ENCODE assay signal across 20 cellular contexts in genomic region chr22:33529424-33530113, GRCh38.
DNase-seq lines count a peak whose midpoint lies in the region; ATAC-seq and TF ChIP-seq lines count a peak whose summit lies in the region.
"Had no signal": no experiment of that assay in that cellular context is flagged by ENCODE, and none has a peak within 500 bp of the region (broad histone marks: within the 10 kb centered on the region; RNA-seq: fewer than 3 reads in every experiment).

No MANE protein-coding gene starts in this region.

- H3K4me3 ChIP-seq in PC-3 (ENCODE audit: low read length) = no peak overlapping the region
- H3K4me3 ChIP-seq in esophagus muscularis mucosa = no peak overlapping the region
- peak overlapping the region in 1 of 2 experiments; percentile 17 for H3K4me3 ChIP-seq in mesenchymal stem cell (ENCODE audit: insufficient read depth in 1 of 2, low read depth in 1 of 2, low read length in 2 of 2)
- H3K4me3 ChIP-seq: colonic mucosa, neural progenitor cell had no signal

- H3K4me1 ChIP-seq in PC-3 (ENCODE audit: insufficient read depth, low read length) (no peaks in the 10 kb centered on the region), esophagus muscularis mucosa (peaks cover 8 to 17% (median 13%) of the 10 kb centered on the region in 4 donors), mesenchymal stem cell (ENCODE audit: control insufficient read depth, insufficient read depth, low read depth, low read length) (no peaks in the 10 kb centered on the region)
- H3K4me1 ChIP-seq: colonic mucosa had no signal

- H4K91ac ChIP-seq in mesenchymal stem cell (ENCODE audit: low read length) = no peak overlapping the region

- intact Hi-C loops in PC-3 (cut with micrococcal nuclease) = no loop called here
- intact Hi-C loops in esophagus muscularis mucosa (cut with DNase I) = no loop called here

- H2BK5ac ChIP-seq in mesenchymal stem cell (ENCODE audit: low read depth, low read length, poor library complexity, severe bottlenecking) = no peak overlapping the region

- ATAC-seq in PC-3 = no peak
- no peak for ATAC-seq in GM19351 (IDR thresholded peaks at IDR 0.05; ENCODE audit: unreplicated experiment)
- ATAC-seq: activated CD4-positive, CD25-positive, alpha-beta regulatory T cell treated with anti-CD3 and anti-CD28 coated beads, Interleukin-2, amount 50 U/mL, for 24 hours; activated CD8-positive, alpha-beta memory T cell treated with anti-CD3 and anti-CD28 coated beads, Interleukin-2, amount 10 ng/mL, durations not matched to agents 7 days and 5 days; stimulated activated naive CD8-positive, alpha-beta T cell treated with anti-CD3 and anti-CD28 coated beads, Interleukin-15, amount 100 ng/mL, for 72 hours had no signal

- H3K9me3 ChIP-seq in PC-3 (ENCODE audit: low read length) (no peaks in the 10 kb centered on the region), esophagus muscularis mucosa (no peaks in the 10 kb centered on the region), mesenchymal stem cell (ENCODE audit: control insufficient read depth, low read length) (no peaks in the 10 kb centered on the region)
- H3K9me3 ChIP-seq: colonic mucosa had no signal

- no peaks in the 10 kb centered on the region for H3K79me2 ChIP-seq in PC-3 (ENCODE audit: low read length)

- 59% methylated on average over 9 of the region's 9 CpGs for WGBS in esophagus muscularis mucosa
- 91% methylated on average over 8 of the region's 9 CpGs for WGBS in mesenchymal stem cell

- H3K36me3 ChIP-seq in PC-3 (ENCODE audit: low read depth, low read length) (no peaks in the 10 kb centered on the region), esophagus muscularis mucosa (no peaks in the 10 kb centered on the region), mesenchymal stem cell (ENCODE audit: control insufficient read depth in 1 of 2, insufficient read depth in 2 of 2, low read depth in 1 of 2, low read length in 2 of 2) (no peaks in the 10 kb centered on the region)
- H3K36me3 ChIP-seq: colonic mucosa, neural progenitor cell had no signal

- H2BK120ac ChIP-seq in mesenchymal stem cell (ENCODE audit: low read depth, low read length) = no peak overlapping the region

- no TSS peak for BruUV-seq in PC-3 (replicated peaks; lab: Mats Ljungman, UMichigan)

- no peak for TF ChIP-seq CTCF in PC-3 (conservative IDR thresholded peaks at IDR 0.05; ENCODE audit: low read depth, low read length)
- TF ChIP-seq CTCF in esophagus muscularis mucosa (IDR thresholded peaks at IDR 0.05) = no peak

- H3K27me3 ChIP-seq in PC-3 (ENCODE audit: low read length) (no peaks in the 10 kb centered on the region), esophagus muscularis mucosa (no peaks in the 10 kb centered on the region), mesenchymal stem cell (ENCODE audit: control insufficient read depth in 1 of 2, insufficient read depth in 1 of 2, low read length in 2 of 2) (peaks cover 0 to 3% of the 10 kb centered on the region in 2 experiments)
- H3K27me3 ChIP-seq: colonic mucosa, neural progenitor cell had no signal

- H2AK5ac ChIP-seq in mesenchymal stem cell (ENCODE audit: low read length, severe bottlenecking) = no peak overlapping the region

- POLR2A ChIA-PET in PC-3 (lab: Charles Lee; ENCODE audit: unreplicated experiment) = no interaction called here

- peak; percentile 79 for DNase-seq in AG20443 (ENCODE audit: low spot score)
- peak; percentile 22 for DNase-seq in PC-3
- DNase-seq in esophagus muscularis mucosa (ENCODE audit: extremely low spot score) = no peak
- DNase-seq in mesenchymal stem cell = no peak
- no peak for DNase-seq in NCI-H2196 (lab: John Stamatoyannopoulos, UW; ENCODE audit: unreplicated experiment)
- DNase-seq in NCI-H1048 (lab: John Stamatoyannopoulos, UW) = no peak
- no peak for DNase-seq in NCI-H510A treated with DMSO at 0.1 percent for 48 hours (lab: John Stamatoyannopoulos, UW)
- DNase-seq: activated CD8-positive, alpha-beta memory T cell treated with anti-CD3 and anti-CD28 coated beads, Interleukin-2, amount 10 ng/mL, durations not matched to agents 7 days and 5 days; colonic mucosa; COR-L47; head of caudate nucleus; HFFc6; islet precursor cell; NCI-H146; NCI-H446; stimulated activated naive CD8-positive, alpha-beta T cell treated with anti-CD3 and anti-CD28 coated beads, Interleukin-15, amount 100 ng/mL, for 72 hours; T-helper 2 cell had no signal

- no peaks in the 10 kb centered on the region for H4K20me1 ChIP-seq in PC-3 (ENCODE audit: low read length)

- no peak overlapping the region for H3K4ac ChIP-seq in mesenchymal stem cell (ENCODE audit: low read depth in 1 of 2, low read length in 2 of 2)

- no peak for TF ChIP-seq POLR2A in esophagus muscularis mucosa (IDR thresholded peaks at IDR 0.05; ENCODE audit: low read depth)

- H2AFZ ChIP-seq in PC-3 (ENCODE audit: low read length) = no peak overlapping the region
- H2AFZ ChIP-seq in mesenchymal stem cell (ENCODE audit: low read depth, low read length) = no peak overlapping the region
- H2AFZ ChIP-seq: neural progenitor cell had no signal

- no peak overlapping the region for H3K9ac ChIP-seq in PC-3 (ENCODE audit: low read length)
- peak overlapping the region; percentile 34 for H3K9ac ChIP-seq in mesenchymal stem cell (ENCODE audit: low read length)
- H3K9ac ChIP-seq: neural progenitor cell had no signal

- H3K4me2 ChIP-seq in PC-3 (ENCODE audit: low read length) (no peak overlapping the region), mesenchymal stem cell (ENCODE audit: low read length, poor library complexity, severe bottlenecking) (no peak overlapping the region)
- H3K4me2 ChIP-seq: neural progenitor cell had no signal

- H3K14ac ChIP-seq in mesenchymal stem cell (ENCODE audit: low read length in 2 of 2) = no peak overlapping the region

- no peak overlapping the region for H3K18ac ChIP-seq in mesenchymal stem cell (ENCODE audit: low read depth in 1 of 2, low read length in 2 of 2)

- no peak overlapping the region for H4K8ac ChIP-seq in mesenchymal stem cell (ENCODE audit: low read length)

- CTCF ChIA-PET in PC-3 (lab: Charles Lee) = no interaction called here

- H3K79me1 ChIP-seq in mesenchymal stem cell (replicated peaks; ENCODE audit: low read length, poor library complexity, severe bottlenecking) = peaks cover 2% of the 10 kb centered on the region

- H2BK15ac ChIP-seq in mesenchymal stem cell (ENCODE audit: low read depth, poor library complexity, severe bottlenecking) = no peak overlapping the region

- H3K27ac ChIP-seq in PC-3 (ENCODE audit: low read length) = no peak overlapping the region
- H3K27ac ChIP-seq in esophagus muscularis mucosa (replicated peaks in 1 of 4) = peak overlapping the region in 3 of 4 donors; percentile 6 to 10 (median 6)
- H3K27ac ChIP-seq in mesenchymal stem cell (ENCODE audit: low read length, poor library complexity, severe bottlenecking) = no peak overlapping the region
- H3K27ac ChIP-seq: colonic mucosa, neural progenitor cell had no signal

- no peaks in the 10 kb centered on the region for H3K9me2 ChIP-seq in PC-3 (replicated peaks; ENCODE audit: low read length)

- TF ChIP-seq EP300 in esophagus muscularis mucosa (IDR thresholded peaks at IDR 0.05) = no peak

- no peak overlapping the region for H2BK12ac ChIP-seq in mesenchymal stem cell (ENCODE audit: low read length in 2 of 2)

- H3K23ac ChIP-seq in mesenchymal stem cell (ENCODE audit: low read length in 2 of 2) = no peak overlapping the region

- no peaks in the 10 kb centered on the region for H3F3A ChIP-seq in PC-3 (ENCODE audit: low read length, unreplicated experiment)

Comparison
In these comparisons a context has a peak if more than half of its experiments do, and no peak if none do; other contexts are left out.
1. DNase-seq: peak in AG20443 (single experiment) and PC-3 (single experiment); none in esophagus muscularis mucosa (single experiment), mesenchymal stem cell (single experiment), NCI-H2196 (single experiment), NCI-H1048 (single experiment) and NCI-H510A treated with DMSO at 0.1 percent for 48 hours (single experiment).
2. H3K27ac ChIP-seq: peak in esophagus muscularis mucosa (3 of 4); none in PC-3 (single experiment) and mesenchymal stem cell (single experiment).